Comparison of ENCODE assay signal across 19 cellular contexts in the genomic region with DNA sequence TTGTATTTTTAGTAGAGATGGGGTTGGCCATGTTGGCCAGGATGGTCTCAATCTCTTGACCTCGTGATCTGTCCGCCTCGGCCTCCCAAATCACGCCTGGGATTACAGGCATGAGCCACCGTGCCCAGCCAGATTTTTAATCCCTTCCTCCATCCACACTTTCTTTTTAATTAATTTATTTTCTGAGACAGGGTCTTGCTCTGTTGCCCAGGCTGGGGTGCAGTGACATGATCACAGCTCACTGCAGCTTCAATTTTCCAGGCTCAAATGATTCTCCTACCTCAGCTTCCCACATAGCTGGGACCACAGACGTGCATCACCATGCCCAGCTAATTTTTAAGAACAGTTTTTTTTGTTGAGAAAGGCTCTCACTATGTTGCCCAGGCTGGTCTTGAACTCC.
"Had no signal": no experiment of that assay in that cellular context is flagged by ENCODE, and none has a peak within 500 bp of the region (broad histone marks: within the 10 kb centered on the region; RNA-seq: fewer than 3 reads in every experiment).

No MANE protein-coding gene starts in this region.

- ATAC-seq: gastroesophageal sphincter; naive thymus-derived CD8-positive, alpha-beta T cell; pancreas; right cardiac atrium; stimulated activated naive B cell treated with anti-CD40 and anti-IgM and Interleukin-4, amounts not matched to agents 10 μg/mL and 1 μg/mL and 100 μg/mL, for 72 hours; stimulated activated naive CD8-positive, alpha-beta T cell treated with anti-CD3 and anti-CD28 coated beads, Interleukin-15, amount 100 ng/mL, for 72 hours had no signal

- H3K9me3 Mint-ChIP-seq: naive thymus-derived CD8-positive, alpha-beta T cell; stimulated activated naive B cell treated with anti-CD40 and anti-IgM and Interleukin-4, amounts not matched to agents 10 μg/mL and 1 μg/mL and 100 μg/mL, for 72 hours; stimulated activated naive CD8-positive, alpha-beta T cell treated with anti-CD3 and anti-CD28 coated beads, Interleukin-15, amount 100 ng/mL, for 72 hours had no signal

- H3K9me3 ChIP-seq: colonic mucosa, esophagus squamous epithelium, gastroesophageal sphincter, pancreas, testis, tibial nerve had no signal

- H3K27me3 ChIP-seq: colonic mucosa, esophagus squamous epithelium, gastroesophageal sphincter, pancreas, testis, tibial nerve had no signal

- DNase-seq: colonic mucosa; dermis blood vessel endothelial cell; esophagus squamous epithelium; foreskin fibroblast; glutamatergic neuron; islet precursor cell; mammary epithelial cell; naive thymus-derived CD8-positive, alpha-beta T cell; nucleus accumbens; pancreas; stimulated activated CD4-positive, alpha-beta T cell treated with anti-CD3 and anti-CD28 coated beads, Interleukin-4, amount 100 ng/mL, for 24 hours; stimulated activated naive B cell treated with anti-CD40 and anti-IgM and Interleukin-4, amounts not matched to agents 10 μg/mL and 1 μg/mL and 100 μg/mL, for 72 hours; stimulated activated naive CD8-positive, alpha-beta T cell treated with anti-CD3 and anti-CD28 coated beads, Interleukin-15, amount 100 ng/mL, for 72 hours; testis had no signal

- H3K27ac Mint-ChIP-seq: progenitor cell of endocrine pancreas; stimulated activated naive B cell treated with anti-CD40 and anti-IgM and Interleukin-4, amounts not matched to agents 10 μg/mL and 1 μg/mL and 100 μg/mL, for 72 hours had no signal

- H3K27me3 Mint-ChIP-seq: naive thymus-derived CD8-positive, alpha-beta T cell; progenitor cell of endocrine pancreas; stimulated activated naive B cell treated with anti-CD40 and anti-IgM and Interleukin-4, amounts not matched to agents 10 μg/mL and 1 μg/mL and 100 μg/mL, for 72 hours; stimulated activated naive CD8-positive, alpha-beta T cell treated with anti-CD3 and anti-CD28 coated beads, Interleukin-15, amount 100 ng/mL, for 72 hours had no signal

- H3K4me2 ChIP-seq: smooth muscle cell had no signal

- H3K36me3 ChIP-seq: colonic mucosa had no signal

- H3K4me1 ChIP-seq: colonic mucosa, pancreas, testis had no signal

- H3K27ac ChIP-seq: colonic mucosa, esophagus squamous epithelium, gastroesophageal sphincter, pancreas, testis, tibial nerve had no signal

- FAIRE-seq: pancreas had no signal

- H3K4me3 ChIP-seq: colonic mucosa, esophagus squamous epithelium, gastroesophageal sphincter, pancreas, smooth muscle cell, testis, tibial nerve had no signal

- H3K4me3 Mint-ChIP-seq: naive thymus-derived CD8-positive, alpha-beta T cell; stimulated activated naive B cell treated with anti-CD40 and anti-IgM and Interleukin-4, amounts not matched to agents 10 μg/mL and 1 μg/mL and 100 μg/mL, for 72 hours; stimulated activated naive CD8-positive, alpha-beta T cell treated with anti-CD3 and anti-CD28 coated beads, Interleukin-15, amount 100 ng/mL, for 72 hours had no signal
